ENCODE assay signal across 8 cellular contexts in genomic region chr19:14116918-14117578, GRCh38. TPM values are rescaled to one million over a fixed set of nuclear protein-coding genes. Genes with fewer than 3 reads are reported as not detected.
DNase-seq lines count a peak whose midpoint lies in the region; ATAC-seq and TF ChIP-seq lines count a peak whose summit lies in the region.

No MANE protein-coding gene starts in this region.

- H3K27me3 ChIP-seq in OCI-LY3 (ENCODE audit: low read depth, low read length) (no peaks in the 10 kb centered on the region), mesendoderm (ENCODE audit: insufficient read depth, low read length, poor library complexity) (no peaks in the 10 kb centered on the region), upper lobe of right lung (no peaks in the 10 kb centered on the region)

- H3K4me2 ChIP-seq in OCI-LY3 (ENCODE audit: low read length) (peak overlapping the region; percentile 92), mesendoderm (ENCODE audit: low read length) (peak overlapping the region; percentile 85)

- no peak overlapping the region for H2AFZ ChIP-seq in OCI-LY3 (ENCODE audit: low read depth, low read length)

- peak; percentile 17 for DNase-seq in stimulated activated CD4-positive, alpha-beta T cell treated with anti-CD3 and anti-CD28 coated beads, Interleukin-4, amount 100 ng/mL, for 24 hours
- DNase-seq in stimulated activated CD4-positive, alpha-beta T cell treated with anti-CD3 and anti-CD28 coated beads, Interleukin-2, amount 100 ng/mL, for 48 hours: no peak
- DNase-seq in cerebellum (ENCODE audit: low spot score) (peak; percentile 40), mesendoderm (no peak), upper lobe of right lung (peak; percentile 78), foreskin melanocyte (no peak), NCI-H1694 (lab: John Stamatoyannopoulos, UW) (no peak)

- H2AK5ac ChIP-seq in mesendoderm (ENCODE audit: low read length): no peak overlapping the region

- H3K36me3 ChIP-seq in OCI-LY3 (replicated peaks; ENCODE audit: low read depth, low read length) (peaks cover 2% of the 10 kb centered on the region), mesendoderm (ENCODE audit: control insufficient read depth, insufficient read depth, low read length) (peaks cover 1% of the 10 kb centered on the region), upper lobe of right lung (no peaks in the 10 kb centered on the region)

- H3K27ac ChIP-seq in OCI-LY3 (ENCODE audit: low read length) (no peak overlapping the region), mesendoderm (ENCODE audit: low read depth, low read length) (no peak overlapping the region), upper lobe of right lung (peak overlapping the region; percentile 78)

- no peak overlapping the region for H4K5ac ChIP-seq in mesendoderm (ENCODE audit: low read length)

- no peak for ATAC-seq in upper lobe of right lung

- H3K9ac ChIP-seq in OCI-LY3 (ENCODE audit: low read length) (peak overlapping the region; percentile 73), mesendoderm (ENCODE audit: low read length) (peak overlapping the region; percentile 74)

- no peak overlapping the region for H2BK120ac ChIP-seq in mesendoderm (ENCODE audit: low read depth, low read length)

- no peak for TF ChIP-seq CTCF in OCI-LY3 (IDR thresholded peaks at IDR 0.05; ENCODE audit: low read depth, low read length)
- TF ChIP-seq CTCF in upper lobe of right lung (IDR thresholded peaks at IDR 0.05): no peak

- intact Hi-C loops in upper lobe of right lung (cut with DNase I): no loop called here

- peaks cover 34% of the 10 kb centered on the region for H3K4me1 ChIP-seq in OCI-LY3 (ENCODE audit: low read length)
- peaks cover 11% of the 10 kb centered on the region for H3K4me1 ChIP-seq in mesendoderm (ENCODE audit: control insufficient read depth, low read depth, low read length)
- peaks cover 60% of the 10 kb centered on the region for H3K4me1 ChIP-seq in upper lobe of right lung

- H3K79me1 ChIP-seq in mesendoderm (ENCODE audit: low read length): peaks cover 4% of the 10 kb centered on the region

- peak overlapping the region; percentile 87 for H3K56ac ChIP-seq in mesendoderm (ENCODE audit: low read length)

- H3K79me2 ChIP-seq in OCI-LY3 (ENCODE audit: low read length): peaks cover 10% of the 10 kb centered on the region
- H3K79me2 ChIP-seq in mesendoderm (ENCODE audit: control insufficient read depth, insufficient read depth, low read length): no peaks in the 10 kb centered on the region

- no peak overlapping the region for H4K8ac ChIP-seq in mesendoderm (ENCODE audit: low read depth, low read length)

- peak overlapping the region; percentile 15 for H3K18ac ChIP-seq in mesendoderm (ENCODE audit: low read length)

- no peak overlapping the region for H2BK15ac ChIP-seq in mesendoderm (replicated peaks; ENCODE audit: low read depth)

- peak overlapping the region; percentile 4 for H3K4ac ChIP-seq in mesendoderm (ENCODE audit: low read depth, low read length)

- H3K9me3 ChIP-seq in OCI-LY3 (ENCODE audit: insufficient read depth, low read length) (no peaks in the 10 kb centered on the region), upper lobe of right lung (no peaks in the 10 kb centered on the region)

- no peak overlapping the region for H2BK5ac ChIP-seq in mesendoderm (ENCODE audit: low read length)

- no peaks in the 10 kb centered on the region for H4K20me1 ChIP-seq in OCI-LY3 (ENCODE audit: insufficient read depth, low read length)

- H3K23ac ChIP-seq in mesendoderm (ENCODE audit: low read length): no peak overlapping the region

- peak overlapping the region; percentile 97 for H3K4me3 ChIP-seq in OCI-LY3 (ENCODE audit: low read length)
- peak overlapping the region; percentile 57 for H3K4me3 ChIP-seq in mesendoderm (ENCODE audit: low read length)
- peak overlapping the region; percentile 84 for H3K4me3 ChIP-seq in upper lobe of right lung

- WGBS in mesendoderm (ENCODE audit: extremely low coverage, insufficient coverage, low lambda C conversion rate): no CpG with 5 or more reads among the region's 33 CpGs

RNA-seq across cellular contexts. Expression of gene PRKACA, which starts 0.5 kb away (rescaled TPM):
- 27.7 TPM for total RNA-seq in cerebellum
- polyA plus RNA-seq in mesendoderm (2013, experiment 1 of 2): 38.0 TPM
- 37.6 TPM for polyA plus RNA-seq in mesendoderm (2013, experiment 2 of 2)
- total RNA-seq in upper lobe of right lung: 85.7 TPM

RNA-seq across cellular contexts. Expression of gene ASF1B, which starts 19.3 kb away (rescaled TPM):
- 4.4 TPM for total RNA-seq in cerebellum
- polyA plus RNA-seq in mesendoderm (2013, experiment 1 of 2): 18.8 TPM
- polyA plus RNA-seq in mesendoderm (2013, experiment 2 of 2): 18.1 TPM
- total RNA-seq in upper lobe of right lung: 1.9 TPM

RNA-seq across cellular contexts. Expression of gene SAMD1, which starts 26.5 kb away (rescaled TPM):
- total RNA-seq in cerebellum: 14.5 TPM
- 50.8 TPM for polyA plus RNA-seq in mesendoderm (2013, experiment 1 of 2)
- polyA plus RNA-seq in mesendoderm (2013, experiment 2 of 2): 57.8 TPM
- total RNA-seq in upper lobe of right lung: 45.9 TPM

RNA-seq across cellular contexts. Expression of gene C19orf67, which starts 31.5 kb away (rescaled TPM):
- total RNA-seq in cerebellum (not detected), upper lobe of right lung (not detected)
- not detected for polyA plus RNA-seq in mesendoderm (2013, experiment 1 of 2)
- polyA plus RNA-seq in mesendoderm (2013, experiment 2 of 2): 0.10 TPM

RNA-seq across cellular contexts. Expression of gene MISP3, which starts 44.5 kb away (rescaled TPM):
- total RNA-seq in cerebellum (1.5 TPM), upper lobe of right lung (6.7 TPM)
- polyA plus RNA-seq in mesendoderm (2013, experiment 1 of 2): 0.08 TPM
- 0.10 TPM for polyA plus RNA-seq in mesendoderm (2013, experiment 2 of 2)

Comparison
In these comparisons a context has a peak if more than half of its experiments do, and no peak if none do; other contexts are left out.
1. DNase-seq: peak in stimulated activated CD4-positive, alpha-beta T cell treated with anti-CD3 and anti-CD28 coated beads, Interleukin-4, amount 100 ng/mL, for 24 hours (single experiment), cerebellum (single experiment) and upper lobe of right lung (single experiment); none in stimulated activated CD4-positive, alpha-beta T cell treated with anti-CD3 and anti-CD28 coated beads, Interleukin-2, amount 100 ng/mL, for 48 hours (0 of 2), mesendoderm (single experiment), foreskin melanocyte (single experiment) and NCI-H1694 (single experiment).
2. Peak in every context shown above with its lines, with median percentiles within 50 percentile points of each other: H3K4me3 ChIP-seq.